Comparison of ENCODE assay signal across 36 cellular contexts in the genomic region with DNA sequence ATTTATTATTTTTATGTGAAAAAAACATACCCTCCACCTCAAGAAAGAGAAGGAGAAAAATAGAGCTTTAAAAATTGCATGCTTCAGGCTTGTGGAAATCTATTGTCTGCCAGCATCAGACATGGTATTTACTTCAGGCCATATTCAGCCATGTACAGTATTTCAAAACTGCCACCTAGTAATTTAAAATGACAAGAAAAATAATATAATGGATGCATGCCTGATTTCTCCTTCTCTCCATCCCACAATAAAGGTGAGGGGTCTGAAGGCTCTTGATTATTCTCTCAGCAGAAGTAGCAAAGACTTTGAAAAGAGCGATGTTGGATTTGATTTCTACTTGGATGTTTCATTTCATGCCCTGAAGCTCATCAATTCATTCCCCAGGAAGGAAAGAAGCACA.
"Had no signal": no experiment of that assay in that cellular context is flagged by ENCODE, and none has a peak within 500 bp of the region (broad histone marks: within the 10 kb centered on the region; RNA-seq: fewer than 3 reads in every experiment).

No MANE protein-coding gene starts in this region.

- H3K9ac ChIP-seq: KMS-11 had no signal

- H3K27me3 ChIP-seq: MG63 had no signal

- DNase-seq: Karpas-422, Kasumi-1, KBM-7, KG1, MG63, MM.1S, MV-4-11, NCI-H1048, NCI-H1092, NCI-H1092 treated with DMSO at 0.1 percent for 48 hours, NCI-H1105, NCI-H1105 treated with DMSO at 0.1 percent for 48 hours, NCI-H1417, NCI-H1417 treated with DMSO at 0.1 percent for 48 hours, NCI-H1436, NCI-H1436 treated with DMSO at 0.1 percent for 48 hours, NCI-H146, NCI-H1694, NCI-H1694 treated with DMSO at 0.1 percent for 48 hours, NCI-H187, NCI-H187 treated with DMSO at 0.1 percent for 48 hours, NCI-H1930, NCI-H2029, NCI-H2029 treated with DMSO at 0.1 percent for 48 hours, NCI-H2081, NCI-H2081 treated with DMSO at 0.1 percent for 48 hours, NCI-H2107, NCI-H2171, NCI-H2171 treated with DMSO at 0.1 percent for 48 hours, NCI-H226, NCI-H345, NCI-H446, NCI-H446 treated with DMSO at 0.1 percent for 48 hours, NCI-H510A, NCI-H510A treated with DMSO at 0.1 percent for 48 hours had no signal

- H3K4me2 ChIP-seq: KMS-11 had no signal

- H3K36me3 ChIP-seq: MG63 had no signal

- H3K27ac ChIP-seq: KMS-11 had no signal

- H3K9me3 ChIP-seq: MG63 had no signal

- H3K4me3 ChIP-seq: MG63 had no signal
